Comparison of ENCODE assay signal across 18 cellular contexts in genomic region chr3:119434703-119435102, GRCh38. TPM values are rescaled to one million over a fixed set of nuclear protein-coding genes. Genes with fewer than 3 reads are reported as not detected.
DNase-seq lines count a peak whose midpoint lies in the region; ATAC-seq and TF ChIP-seq lines count a peak whose summit lies in the region.
"Had no signal": no experiment of that assay in that cellular context is flagged by ENCODE, and none has a peak within 500 bp of the region (broad histone marks: within the 10 kb centered on the region; RNA-seq: fewer than 3 reads in every experiment).

No MANE protein-coding gene starts in this region.

- no peak; the same call in 1 of the 2 replicates for ATAC-seq in IMR-90 (ENCODE audit: low read depth)
- ATAC-seq in upper lobe of left lung (ENCODE audit: low FRiP score in 2 of 2) = no peak
- ATAC-seq in left lobe of liver = no peak

- H3K79me1 ChIP-seq in IMR-90 (ENCODE audit: low read depth in 1 of 2, low read length in 2 of 2) = peaks cover 26 to 31% of the 10 kb centered on the region in 2 experiments; a peak in 3 of 4 replicates

- H3K9ac ChIP-seq in IMR-90 (ENCODE audit: low read depth, low read length) = no peak overlapping the region
- H3K9ac ChIP-seq in endodermal cell (ENCODE audit: extremely low read depth, low read length, poor library complexity, severe bottlenecking) = no peak overlapping the region
- H3K9ac ChIP-seq: KMS-11 had no signal

- CTCF ChIA-PET in IMR-90 (lab: Yijun Ruan, JAX) = no interaction called here

- BruUV-seq in IMR-90 (replicated peaks; lab: Mats Ljungman, UMichigan) = no TSS peak

- H3K56ac ChIP-seq in IMR-90 (ENCODE audit: extremely low read depth, insufficient read depth, low read length) = no peak overlapping the region

- H3K4me1 ChIP-seq in IMR-90 (ENCODE audit: control insufficient read depth, insufficient read depth, low read length) (0 out of 2 replicates have a peak, but pooled peaks cover 2% of the 10 kb centered on the region), endodermal cell (ENCODE audit: control insufficient read depth, insufficient read depth, low read length) (no peaks in the 10 kb centered on the region), upper lobe of left lung (peaks cover 9 to 16% (median 12%) of the 10 kb centered on the region in 4 donors)
- H3K4me1 ChIP-seq: SJSA1 had no signal

- no peak overlapping the region for H4K5ac ChIP-seq in IMR-90 (ENCODE audit: low read depth, low read length)

- TF ChIP-seq CTCF in IMR-90 (conservative IDR thresholded peaks at IDR 0.05; ENCODE audit: low read depth, low read length) = no peak
- peak; percentile 36 for TF ChIP-seq CTCF in endodermal cell (conservative IDR thresholded peaks at IDR 0.05)
- TF ChIP-seq CTCF in upper lobe of left lung (IDR thresholded peaks at IDR 0.05) = no peak

- no peak for TF ChIP-seq EP300 in upper lobe of left lung (IDR thresholded peaks at IDR 0.05)

- no peak overlapping the region for H2AFZ ChIP-seq in IMR-90 (replicated peaks; ENCODE audit: low read length, poor library complexity)

- H3K23ac ChIP-seq in IMR-90 (ENCODE audit: low read depth, low read length) = no peak overlapping the region

- H2AK5ac ChIP-seq in IMR-90 (ENCODE audit: low read depth, low read length) = no peak overlapping the region

- WGBS in IMR-90 (ENCODE audit: extremely low coverage in 2 of 2, insufficient read length in 1 of 2), 2 experiments = no CpG with 5 or more reads among the region's 4 CpGs
- WGBS in endodermal cell (ENCODE audit: insufficient coverage in 1 of 2, insufficient read length in 1 of 2), 2 experiments = 93 to 97% methylated on average over 3 to 4 of the region's 4 CpGs
- WGBS in upper lobe of left lung, 2 donors = 89 to 93% methylated on average over 4 of the region's 4 CpGs

- no peak overlapping the region for H2AK9ac ChIP-seq in IMR-90 (replicated peaks; ENCODE audit: low read depth, low read length, poor library complexity)

- H3K9me1 ChIP-seq in IMR-90 (ENCODE audit: insufficient read depth, low read length) = peaks cover 5% of the 10 kb centered on the region; the same call in 1 of the 2 replicates

- TF ChIP-seq POLR2A in IMR-90 (IDR thresholded peaks at IDR 0.05; ENCODE audit: low read depth, low read length) = no peak
- no peak for TF ChIP-seq POLR2A in upper lobe of left lung (IDR thresholded peaks at IDR 0.05)

- H3K14ac ChIP-seq in IMR-90 (replicated peaks; ENCODE audit: low read depth, low read length) = no peak overlapping the region

- H3K4ac ChIP-seq in IMR-90 (ENCODE audit: low read depth, low read length) = no peak overlapping the region

- H4K20me1 ChIP-seq in IMR-90 (ENCODE audit: insufficient read depth, low read length) = peaks cover 8% of the 10 kb centered on the region; the same call in 1 of the 2 replicates

- no peak overlapping the region for H4K91ac ChIP-seq in IMR-90 (ENCODE audit: insufficient read depth, low read depth, low read length)

- no peak overlapping the region for H3K18ac ChIP-seq in IMR-90 (ENCODE audit: low read depth, low read length)

- H3K27ac Mint-ChIP-seq in endodermal cell = no peak overlapping the region

- H4K8ac ChIP-seq in IMR-90 (ENCODE audit: low read depth in 2 of 2, low read length in 2 of 2) = no peak overlapping the region

- no peaks in the 10 kb centered on the region for H3K4me1 Mint-ChIP-seq in endodermal cell

- H2BK20ac ChIP-seq in IMR-90 (ENCODE audit: low read depth, low read length) = no peak overlapping the region

- no peak overlapping the region for H2BK15ac ChIP-seq in IMR-90 (ENCODE audit: low read depth, low read length)

- no peak overlapping the region for H2BK5ac ChIP-seq in IMR-90 (ENCODE audit: low read depth, low read length, poor library complexity, severe bottlenecking)

- POLR2A ChIA-PET in IMR-90 (lab: Charles Lee; ENCODE audit: unreplicated experiment) = no interaction called here

- intact Hi-C loops in IMR-90 (cut with micrococcal nuclease) = loop anchor here (10.0 kb wide), 1 partner anchor 140 kb away; the partner anchor contains the start of gene ARHGAP31

- no peak overlapping the region for H3K4me3 Mint-ChIP-seq in endodermal cell

- H3K4me2 ChIP-seq in IMR-90 (ENCODE audit: low read depth, low read length) = no peak overlapping the region
- H3K4me2 ChIP-seq: KMS-11 had no signal

- dilution Hi-C loops in IMR-90 (cut with HindIII; ENCODE audit: low sequenced_read_pairs, unreplicated experiment) = no loop called here

- H3K27ac ChIP-seq in IMR-90 (ENCODE audit: insufficient read depth, low read length) = no peak overlapping the region
- H3K27ac ChIP-seq in endodermal cell (ENCODE audit: low read depth, low read length) = no peak overlapping the region
- H3K27ac ChIP-seq in upper lobe of left lung = peak overlapping the region in 3 of 4 donors; percentile 3 to 53 (median 52)
- H3K27ac ChIP-seq: C4-2B, KMS-11, SJSA1 had no signal

- H3K9me3 Mint-ChIP-seq in endodermal cell = peaks cover 13% of the 10 kb centered on the region

- H3K27me3 ChIP-seq in IMR-90 (ENCODE audit: control insufficient read depth, insufficient read depth, low read length) (no peaks in the 10 kb centered on the region), endodermal cell (ENCODE audit: control insufficient read depth, insufficient read depth, low read length, poor library complexity, severe bottlenecking) (no peaks in the 10 kb centered on the region), upper lobe of left lung (no peaks in the 10 kb centered on the region)
- H3K27me3 ChIP-seq: SJSA1 had no signal

- peaks cover 80% of the 10 kb centered on the region for H3K36me3 Mint-ChIP-seq in endodermal cell (ENCODE audit: low read depth)

- H2BK120ac ChIP-seq in IMR-90 (ENCODE audit: low read depth, low read length) = no peak overlapping the region

- H3K9me3 ChIP-seq in IMR-90 (ENCODE audit: control insufficient read depth, insufficient read depth, low read length) (peaks cover 7% of the 10 kb centered on the region), endodermal cell (ENCODE audit: control insufficient read depth, low read length) (peaks cover 30% of the 10 kb centered on the region), upper lobe of left lung (peaks cover 0 to 1% (median 0%) of the 10 kb centered on the region in 4 donors)
- H3K9me3 ChIP-seq: SJSA1 had no signal

- H3K4me3 ChIP-seq in IMR-90 (ENCODE audit: insufficient read depth, low read depth, low read length) = no peak overlapping the region
- no peak overlapping the region for H3K4me3 ChIP-seq in endodermal cell (ENCODE audit: low read length)
- H3K4me3 ChIP-seq in upper lobe of left lung = no peak overlapping the region
- H3K4me3 ChIP-seq: SJSA1 had no signal

- no peak for TF ChIP-seq RAD21 in IMR-90 (IDR thresholded peaks at IDR 0.05; ENCODE audit: low read length)

- H3K27me3 Mint-ChIP-seq in endodermal cell (ENCODE audit: insufficient read depth) = no peaks in the 10 kb centered on the region

- in situ Hi-C loops in IMR-90 (cut with MboI; ENCODE audit: low sequenced_read_pairs) = no loop called here

- DNase-seq in DMS 273 (lab: John Stamatoyannopoulos, UW; ENCODE audit: unreplicated experiment) (peak; percentile 68), IMR-90 (no peak), endodermal cell (no peak), upper lobe of left lung (no peak), DMS114 treated with DMSO at 0.1 percent for 48 hours (lab: John Stamatoyannopoulos, UW; ENCODE audit: unreplicated experiment) (no peak), GF-D8 (lab: John Stamatoyannopoulos, UW) (no peak), left lobe of liver (ENCODE audit: low spot score) (no peak)
- DNase-seq: AML-193; DMS79; NCI-H1105; NCI-H2029 treated with DMSO at 0.1 percent for 48 hours; NCI-H345; NCI-H774; NK-92 treated with Interleukin-12 subunit alpha and Interleukin-12 subunit beta, amount 100 ng/mL, for 24 hours; SW 1271 had no signal

- peaks cover 49% of the 10 kb centered on the region for H3K36me3 ChIP-seq in IMR-90 (ENCODE audit: control insufficient read depth, insufficient read depth, low read length)
- peaks cover 92% of the 10 kb centered on the region for H3K36me3 ChIP-seq in endodermal cell (ENCODE audit: control insufficient read depth, insufficient read depth, low read length)
- H3K36me3 ChIP-seq in upper lobe of left lung = peaks cover 31 to 88% (median 49%) of the 10 kb centered on the region in 4 donors

TF ChIP-seq in IMR-90, 13 proteins besides CTCF, POLR2A, EP300 and RAD21:
- TF ChIP-seq BHLHE40 (IDR thresholded peaks at IDR 0.05; ENCODE audit: low read depth, low read length) (no peak), MAFK (IDR thresholded peaks at IDR 0.05; ENCODE audit: low read depth, low read length) (peak; percentile 38)

RNA-seq across cellular contexts. Expression of gene TMEM39A, which starts 28.7 kb away (rescaled TPM):
- total RNA-seq in IMR-90 (2012; rRNA removed) = 88.6 and 117 TPM in 2 replicates
- polyA plus RNA-seq in IMR-90 (2012; rRNA removed) = 24.6 and 29.6 TPM in 2 replicates
- polyA plus RNA-seq in IMR-90 (2012; cell fraction: cytosol; rRNA removed) = 36.0 and 44.5 TPM in 2 replicates
- 93.9 and 96.9 TPM in 2 replicates for polyA plus RNA-seq in IMR-90 (2012; cell fraction: nucleus; rRNA removed; ENCODE audit: low replicate concordance)
- 10 to 100 TPM; 62.3 to 81.8 TPM for total RNA-seq in endodermal cell
- 37.0 TPM for polyA plus RNA-seq in endodermal cell (2013, experiment 1 of 2)
- polyA plus RNA-seq in endodermal cell (2013, experiment 2 of 2) = 39.3 TPM
- total RNA-seq in upper lobe of left lung = 10 to 100 TPM; 15.9 to 52.6 (median 46.1) TPM
- total RNA-seq in left lobe of liver = 23.4 TPM

RNA-seq across cellular contexts. Expression of gene POGLUT1, which starts 34.1 kb away (rescaled TPM):
- total RNA-seq in IMR-90 (2012; rRNA removed) (18.6 and 21.1 TPM in 2 replicates), endodermal cell (10 to 100 TPM; 17.9 to 18.7 TPM), upper lobe of left lung (10 to 100 TPM in 5 of 6 donors, 1 to 10 TPM in 1; 8.4 to 19.8 (median 15.4) TPM), left lobe of liver (8.6 TPM)
- polyA plus RNA-seq in IMR-90 (2012; rRNA removed) = 7.5 and 7.8 TPM in 2 replicates
- 2.0 and 2.3 TPM in 2 replicates for polyA plus RNA-seq in IMR-90 (2012; cell fraction: cytosol; rRNA removed)
- 1.8 and 12.9 TPM in 2 replicates for polyA plus RNA-seq in IMR-90 (2012; cell fraction: nucleus; rRNA removed; ENCODE audit: low replicate concordance)
- polyA plus RNA-seq in endodermal cell (2013, experiment 1 of 2) = 20.3 TPM
- 16.1 TPM for polyA plus RNA-seq in endodermal cell (2013, experiment 2 of 2)

Comparison
In these comparisons a context has a peak if more than half of its experiments do, and no peak if none do; other contexts are left out.
1. H3K27ac ChIP-seq: peak in upper lobe of left lung (3 of 4); none in IMR-90 (single experiment) and endodermal cell (single experiment).